ENCODE assay signal across 1 cellular context in the genomic region with DNA sequence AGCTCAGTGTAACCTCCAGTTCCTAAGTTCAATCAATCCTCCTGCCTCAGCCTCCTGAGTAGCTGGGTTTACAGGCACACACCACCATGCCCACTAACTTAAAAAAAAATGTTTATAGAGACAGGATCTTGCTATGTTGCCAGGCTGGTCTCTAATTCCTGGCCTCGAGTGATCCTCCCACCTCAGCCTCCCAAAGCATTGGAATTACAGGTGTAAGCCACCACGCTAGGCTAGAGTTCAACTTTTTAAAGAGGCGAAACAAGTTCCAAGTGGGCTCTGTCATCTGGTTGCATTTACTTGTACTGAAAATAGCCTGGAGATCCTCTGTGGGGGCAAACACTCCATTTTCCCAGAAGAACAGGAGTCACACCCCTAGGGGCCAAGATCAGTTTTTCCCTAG.
TF ChIP-seq lines count a peak whose summit lies in the region.

No MANE protein-coding gene starts in this region.

TF ChIP-seq in GM12878, 131 proteins besides CTCF, POLR2A, EP300 and RAD21 (continued from another document):
- TF ChIP-seq, protein P1, sequence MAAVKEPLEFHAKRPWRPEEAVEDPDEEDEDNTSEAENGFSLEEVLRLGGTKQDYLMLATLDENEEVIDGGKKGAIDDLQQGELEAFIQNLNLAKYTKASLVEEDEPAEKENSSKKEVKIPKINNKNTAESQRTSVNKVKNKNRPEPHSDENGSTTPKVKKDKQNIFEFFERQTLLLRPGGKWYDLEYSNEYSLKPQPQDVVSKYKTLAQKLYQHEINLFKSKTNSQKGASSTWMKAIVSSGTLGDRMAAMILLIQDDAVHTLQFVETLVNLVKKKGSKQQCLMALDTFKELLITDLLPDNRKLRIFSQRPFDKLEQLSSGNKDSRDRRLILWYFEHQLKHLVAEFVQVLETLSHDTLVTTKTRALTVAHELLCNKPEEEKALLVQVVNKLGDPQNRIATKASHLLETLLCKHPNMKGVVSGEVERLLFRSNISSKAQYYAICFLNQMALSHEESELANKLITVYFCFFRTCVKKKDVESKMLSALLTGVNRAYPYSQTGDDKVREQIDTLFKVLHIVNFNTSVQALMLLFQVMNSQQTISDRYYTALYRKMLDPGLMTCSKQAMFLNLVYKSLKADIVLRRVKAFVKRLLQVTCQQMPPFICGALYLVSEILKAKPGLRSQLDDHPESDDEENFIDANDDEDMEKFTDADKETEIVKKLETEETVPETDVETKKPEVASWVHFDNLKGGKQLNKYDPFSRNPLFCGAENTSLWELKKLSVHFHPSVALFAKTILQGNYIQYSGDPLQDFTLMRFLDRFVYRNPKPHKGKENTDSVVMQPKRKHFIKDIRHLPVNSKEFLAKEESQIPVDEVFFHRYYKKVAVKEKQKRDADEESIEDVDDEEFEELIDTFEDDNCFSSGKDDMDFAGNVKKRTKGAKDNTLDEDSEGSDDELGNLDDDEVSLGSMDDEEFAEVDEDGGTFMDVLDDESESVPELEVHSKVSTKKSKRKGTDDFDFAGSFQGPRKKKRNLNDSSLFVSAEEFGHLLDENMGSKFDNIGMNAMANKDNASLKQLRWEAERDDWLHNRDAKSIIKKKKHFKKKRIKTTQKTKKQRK (IDR thresholded peaks at IDR 0.05; ENCODE audit: low read depth, low read length): no peak
- no peak for TF ChIP-seq ZZZ3 (IDR thresholded peaks at IDR 0.05; ENCODE audit: control insufficient read depth, insufficient read length, low read depth)
